ENCODE assay signal across 11 cellular contexts in genomic region chr7:17506090-17506489, GRCh38.
A peak's percentile ranks its signal among the peaks of the same experiment; 100 is the strongest.
DNase-seq lines count a peak whose midpoint lies in the region; ATAC-seq and TF ChIP-seq lines count a peak whose summit lies in the region.
"Had no signal": no experiment of that assay in that cellular context is flagged by ENCODE, and none has a peak within 500 bp of the region (broad histone marks: within the 10 kb centered on the region; RNA-seq: fewer than 3 reads in every experiment).

No MANE protein-coding gene starts in this region.

- peak overlapping the region in 2 of 3 experiments; percentile 83 to 84 for H3K27ac Mint-ChIP-seq in nephron
- no peak overlapping the region for H3K27ac Mint-ChIP-seq in activated naive CD4-positive, alpha-beta T cell treated with anti-CD3 and anti-CD28 coated beads for 36 hours
- H3K27ac Mint-ChIP-seq: activated naive CD8-positive, alpha-beta T cell had no signal

- no peaks in the 10 kb centered on the region for H3K9me3 Mint-ChIP-seq in nephron
- H3K9me3 Mint-ChIP-seq in activated naive CD4-positive, alpha-beta T cell treated with anti-CD3 and anti-CD28 coated beads for 36 hours = no peaks in the 10 kb centered on the region

- H3K27me3 Mint-ChIP-seq in nephron (ENCODE audit: low read depth) = no peaks in the 10 kb centered on the region
- peaks cover 2% of the 10 kb centered on the region for H3K27me3 Mint-ChIP-seq in activated naive CD4-positive, alpha-beta T cell treated with anti-CD3 and anti-CD28 coated beads for 36 hours (ENCODE audit: low read depth)

- H3K36me3 Mint-ChIP-seq in nephron (ENCODE audit: low read depth) = no peaks in the 10 kb centered on the region
- no peaks in the 10 kb centered on the region for H3K36me3 Mint-ChIP-seq in activated naive CD4-positive, alpha-beta T cell treated with anti-CD3 and anti-CD28 coated beads for 36 hours (ENCODE audit: low read depth)
- H3K36me3 Mint-ChIP-seq: activated naive CD8-positive, alpha-beta T cell had no signal

- peak overlapping the region in 1 of 3 experiments; percentile 7 for H3K4me3 Mint-ChIP-seq in nephron
- H3K4me3 Mint-ChIP-seq in activated naive CD4-positive, alpha-beta T cell treated with anti-CD3 and anti-CD28 coated beads for 36 hours = no peak overlapping the region
- H3K4me3 Mint-ChIP-seq: activated naive CD8-positive, alpha-beta T cell had no signal

- peak; percentile 41 for DNase-seq in NCI-H2029 treated with DMSO at 0.1 percent for 48 hours (lab: John Stamatoyannopoulos, UW)
- no peak for DNase-seq in esophagus squamous epithelium (lab: John Stamatoyannopoulos, UW)
- DNase-seq in activated CD4-positive, alpha-beta T cell treated with anti-CD3 and anti-CD28 coated beads for 4 hours = no peak
- no peak for DNase-seq in OCI-M2 (lab: John Stamatoyannopoulos, UW; ENCODE audit: unreplicated experiment)
- no peak for DNase-seq in activated naive CD4-positive, alpha-beta T cell treated with anti-CD3 and anti-CD28 coated beads for 36 hours
- DNase-seq: spleen had no signal

- peak overlapping the region in 2 of 4 donors; percentile 3 to 45 for H3K27ac ChIP-seq in esophagus squamous epithelium
- H3K27ac ChIP-seq: spleen had no signal

- ATAC-seq in GM18867 (IDR thresholded peaks at IDR 0.05; ENCODE audit: unreplicated experiment) = peak; percentile 92
- ATAC-seq in HG02642 (IDR thresholded peaks at IDR 0.05; ENCODE audit: poor library complexity, unreplicated experiment) = peak; percentile 92

- no peaks in the 10 kb centered on the region for H3K36me3 ChIP-seq in esophagus squamous epithelium
- H3K36me3 ChIP-seq: spleen, tibial nerve had no signal

- no peak for TF ChIP-seq CTCF in nephron (IDR thresholded peaks at IDR 0.05; ENCODE audit: unreplicated experiment in 3 of 3)
- no peak for TF ChIP-seq CTCF in esophagus squamous epithelium (IDR thresholded peaks at IDR 0.05)

- intact Hi-C loops in esophagus squamous epithelium (cut with DNase I) = no loop called here
- intact Hi-C loops in activated naive CD4-positive, alpha-beta T cell treated with anti-CD3 and anti-CD28 coated beads for 36 hours (cut with micrococcal nuclease) = no loop called here

- H3K9me3 ChIP-seq in esophagus squamous epithelium = no peaks in the 10 kb centered on the region
- H3K9me3 ChIP-seq: spleen, tibial nerve had no signal

- no peaks in the 10 kb centered on the region for H3K27me3 ChIP-seq in esophagus squamous epithelium
- H3K27me3 ChIP-seq: spleen, tibial nerve had no signal

- WGBS in esophagus squamous epithelium, 2 donors = 8 to 23% methylated on average over 3 of the region's 3 CpGs

- peaks cover 0 to 26% (median 4%) of the 10 kb centered on the region in 3 donors for H3K4me1 ChIP-seq in esophagus squamous epithelium

- TF ChIP-seq POLR2A in esophagus squamous epithelium (IDR thresholded peaks at IDR 0.05) = no peak

- CTCF ChIA-PET in activated naive CD4-positive, alpha-beta T cell treated with anti-CD3 and anti-CD28 coated beads for 36 hours (lab: Charles Lee) = no interaction called here

- H3K4me3 ChIP-seq in esophagus squamous epithelium = no peak overlapping the region
- H3K4me3 ChIP-seq: spleen, tibial nerve had no signal

- peaks cover 17% of the 10 kb centered on the region for H3K4me1 Mint-ChIP-seq in nephron
- no peaks in the 10 kb centered on the region for H3K4me1 Mint-ChIP-seq in activated naive CD4-positive, alpha-beta T cell treated with anti-CD3 and anti-CD28 coated beads for 36 hours (ENCODE audit: low read depth)
